ENCODE assay signal across 8 cellular contexts in genomic region chr2:237475704-237476107, GRCh38. TPM values are rescaled to one million over a fixed set of nuclear protein-coding genes. Genes with fewer than 3 reads are reported as not detected.
DNase-seq lines count a peak whose midpoint lies in the region; ATAC-seq and TF ChIP-seq lines count a peak whose summit lies in the region.

No MANE protein-coding gene starts in this region.

- H3K4me1 ChIP-seq in HAP-1, result peaks cover 5% of the 10 kb centered on the region; the same call in 1 of the 2 replicates
- H3K4me1 ChIP-seq in mucosa of rectum (ENCODE audit: control insufficient read depth in 2 of 2, insufficient read depth in 2 of 2, low read length in 2 of 2), result peaks cover 11 to 12% of the 10 kb centered on the region in 2 donors
- peaks cover 15 to 54% (median 42%) of the 10 kb centered on the region in 4 donors for H3K4me1 ChIP-seq in stomach

- no peaks in the 10 kb centered on the region for H3K36me3 ChIP-seq in HAP-1 (replicated peaks)
- no peaks in the 10 kb centered on the region for H3K36me3 ChIP-seq in mucosa of rectum (ENCODE audit: control insufficient read depth in 2 of 2, insufficient read depth in 2 of 2, low read length in 2 of 2)
- H3K36me3 ChIP-seq in stomach, result no peaks in the 10 kb centered on the region

- intact Hi-C loops in stomach (cut with DNase I; ENCODE audit: low total_unique reads), result no loop called here

- no peaks in the 10 kb centered on the region for H3K9me3 Mint-ChIP-seq in T-cell

- WGBS in stomach, 5 donors, result 6 to 18% (median 10%) methylated on average over 12 to 15 of the region's 15 CpGs

- in situ Hi-C loops in HAP-1 (cut with MboI; ENCODE audit: low sequenced_read_pairs), result no loop called here

- DNase-seq in AG04449 (ENCODE audit: low read depth, low spot score) (no peak), HAP-1 (ENCODE audit: low spot score in 2 of 2) (no peak), T-cell (peak in 6 of 34 experiments; percentile 8 to 28 (median 10)), dermis blood vessel endothelial cell (peak; percentile 37), stomach (no peak), HEK293T (ENCODE audit: extremely low spot score) (no peak), GM19240 (ENCODE audit: insufficient read length, low spot score) (no peak)

- H3K27ac Mint-ChIP-seq in T-cell, result peak overlapping the region; percentile 70 to 81

- H3K27ac ChIP-seq in mucosa of rectum (ENCODE audit: low read depth in 2 of 2, low read length in 2 of 2) (peak overlapping the region; percentile 84), stomach (peak overlapping the region; percentile 89 to 97 (median 92))

- TF ChIP-seq CTCF in AG04449 (IDR thresholded peaks at IDR 0.05; ENCODE audit: insufficient read depth, low read length, missing control alignments) (no peak), stomach (IDR thresholded peaks at IDR 0.05) (peak in 3 of 7 experiments; percentile 8 to 20 (median 10))

- H3K36me3 Mint-ChIP-seq in T-cell, result no peaks in the 10 kb centered on the region

- H3K4me3 ChIP-seq in AG04449 (ENCODE audit: low read depth, low read length) (peak overlapping the region; percentile 56), HAP-1 (peak overlapping the region; percentile 63), mucosa of rectum (ENCODE audit: low read length in 2 of 2) (peak overlapping the region; percentile 75 to 77), stomach (peak overlapping the region; percentile 58 to 82 (median 68))

- H3K9me3 ChIP-seq in HAP-1, result no peaks in the 10 kb centered on the region
- no peaks in the 10 kb centered on the region for H3K9me3 ChIP-seq in mucosa of rectum (ENCODE audit: control insufficient read depth in 2 of 2, low read length in 2 of 2)
- no peaks in the 10 kb centered on the region for H3K9me3 ChIP-seq in stomach

- peak; percentile 42 to 58 (median 50) for ATAC-seq in T-cell (replicated peaks in 1 of 4)

- H3K9ac ChIP-seq in mucosa of rectum (ENCODE audit: low read depth in 1 of 2, low read length in 2 of 2), result peak overlapping the region; percentile 43 to 89

- no peak for TF ChIP-seq POLR2A in stomach (IDR thresholded peaks at IDR 0.05)

- H3K27me3 ChIP-seq in HAP-1 (ENCODE audit: low read depth) (peaks cover 20% of the 10 kb centered on the region), mucosa of rectum (ENCODE audit: control insufficient read depth in 2 of 2, insufficient read depth in 2 of 2, low read length in 2 of 2) (no peaks in the 10 kb centered on the region), stomach (no peaks in the 10 kb centered on the region)

- CTCF ChIA-PET in AG04449 (lab: Yijun Ruan, JAX), result interaction anchor here (0.8 to 6.2 kb wide), 39 partner anchors 9 to 390 kb away, joined by 3 to 82 read pairs (median 5); partner anchors contain the start of gene MLPH
- CTCF ChIA-PET in T-cell (lab: Charles Lee), result interaction anchor here (0.6 to 4.5 kb wide), 13 partner anchors 10 to 815 kb away, joined by 3 to 70 read pairs (median 6); no protein-coding TSS in a partner anchor
- CTCF ChIA-PET in HEK293T (lab: Yijun Ruan, JAX), result interaction anchor here (1.5 kb wide), 1 partner anchor 54 kb away, joined by 5 read pairs; no protein-coding TSS in a partner anchor

- peak overlapping the region; percentile 57 to 77 (median 68) for H3K4me3 Mint-ChIP-seq in T-cell

- peaks cover 16 to 19% of the 10 kb centered on the region in 2 donors for H3K27me3 Mint-ChIP-seq in T-cell

- TF ChIP-seq EP300 in stomach (IDR thresholded peaks at IDR 0.05), result no peak

- POLR2A ChIA-PET in AG04449 (lab: Yijun Ruan, JAX), result interaction anchor here (0.9 to 2.8 kb wide), 7 partner anchors 10 to 64 kb away, joined by 3 to 23 read pairs (median 6); partner anchors contain the start of gene COL6A3
- POLR2A ChIA-PET in T-cell (lab: Charles Lee), result interaction anchor here in 1 of 2 donors (0.5 to 0.6 kb wide), 2 partner anchors 39 to 54 kb away, joined by 3 to 8 read pairs; no protein-coding TSS in a partner anchor
- POLR2A ChIA-PET in HEK293T (lab: Yijun Ruan, JAX), result interaction anchor here (0.7 to 1.0 kb wide), 5 partner anchors 18 to 96 kb away, joined by 3 to 8 read pairs (median 3); no protein-coding TSS in a partner anchor

- peaks cover 11 to 15% (median 12%) of the 10 kb centered on the region in 3 donors for H3K4me1 Mint-ChIP-seq in T-cell

TF ChIP-seq in HEK293T, 16 proteins besides CTCF, POLR2A, EP300 and RAD21:
- TF ChIP-seq FOXK2 (IDR thresholded peaks at IDR 0.05) (no peak), BHLHE40 (IDR thresholded peaks at IDR 0.05; ENCODE audit: borderline replicate concordance) (no peak), ELF4 (IDR thresholded peaks at IDR 0.05) (no peak), LEF1 (IDR thresholded peaks at IDR 0.05; ENCODE audit: borderline replicate concordance) (no peak), L3MBTL2 (conservative IDR thresholded peaks at IDR 0.05) (no peak; the same call in 1 of the 2 replicates)

RNA-seq across cellular contexts. Expression of gene MLPH, which starts 11.3 kb away (rescaled TPM):
- total RNA-seq in T-cell (1 to 10 TPM in 1 of 5 donors, under 1 TPM in 2, not detected in 2; 0.55 to 1.4 (median 0.72) TPM), dermis blood vessel endothelial cell (0.28 and 1.0 TPM in 2 replicates), stomach (100 to 1,000 TPM; 182 to 657 (median 436) TPM)
- polyA plus RNA-seq in stomach, result 100 to 1,000 TPM in 1 of 3 donors, 10 to 100 TPM in 2; 61.3 to 308 (median 72.6) TPM

Comparison
In these comparisons a context has a peak if more than half of its experiments do, and no peak if none do; other contexts are left out.
1. RNA of gene MLPH, which starts 11.3 kb away (total RNA-seq): 182 to 657 TPM in stomach; 0.28 to 1.0 TPM in dermis blood vessel endothelial cell and 0.55 to 1.4 TPM in T-cell; every median in the first group is over 10 times any median in the second.
2. Peak in every context shown above with its lines, with median percentiles within 50 percentile points of each other: H3K4me3 ChIP-seq.